1 cellular context compared by ENCODE assay signal in genomic region chr7:974820-975681, GRCh38.
A peak's percentile ranks its signal among the peaks of the same experiment; 100 is the strongest.
TF ChIP-seq lines count a peak whose summit lies in the region.

A gene with protein sequence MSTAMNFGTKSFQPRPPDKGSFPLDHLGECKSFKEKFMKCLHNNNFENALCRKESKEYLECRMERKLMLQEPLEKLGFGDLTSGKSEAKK (minus strand): TSS chr7:975549. CDS start chr7:975509, 40 bp downstream.

TF ChIP-seq in GM12878, 131 proteins besides CTCF, POLR2A, EP300 and RAD21 (continued from another document):
- TF ChIP-seq WRNIP1 (IDR thresholded peaks at IDR 0.05; ENCODE audit: borderline replicate concordance, low read depth, low read length): no peak
- peak; percentile 69 for TF ChIP-seq SIX5 (IDR thresholded peaks at IDR 0.05; ENCODE audit: low read depth, low read length, severe bottlenecking)
- TF ChIP-seq CBFB (IDR thresholded peaks at IDR 0.05; ENCODE audit: low read depth): no peak; the same call in 1 of the 2 replicates
- TF ChIP-seq, protein P1, sequence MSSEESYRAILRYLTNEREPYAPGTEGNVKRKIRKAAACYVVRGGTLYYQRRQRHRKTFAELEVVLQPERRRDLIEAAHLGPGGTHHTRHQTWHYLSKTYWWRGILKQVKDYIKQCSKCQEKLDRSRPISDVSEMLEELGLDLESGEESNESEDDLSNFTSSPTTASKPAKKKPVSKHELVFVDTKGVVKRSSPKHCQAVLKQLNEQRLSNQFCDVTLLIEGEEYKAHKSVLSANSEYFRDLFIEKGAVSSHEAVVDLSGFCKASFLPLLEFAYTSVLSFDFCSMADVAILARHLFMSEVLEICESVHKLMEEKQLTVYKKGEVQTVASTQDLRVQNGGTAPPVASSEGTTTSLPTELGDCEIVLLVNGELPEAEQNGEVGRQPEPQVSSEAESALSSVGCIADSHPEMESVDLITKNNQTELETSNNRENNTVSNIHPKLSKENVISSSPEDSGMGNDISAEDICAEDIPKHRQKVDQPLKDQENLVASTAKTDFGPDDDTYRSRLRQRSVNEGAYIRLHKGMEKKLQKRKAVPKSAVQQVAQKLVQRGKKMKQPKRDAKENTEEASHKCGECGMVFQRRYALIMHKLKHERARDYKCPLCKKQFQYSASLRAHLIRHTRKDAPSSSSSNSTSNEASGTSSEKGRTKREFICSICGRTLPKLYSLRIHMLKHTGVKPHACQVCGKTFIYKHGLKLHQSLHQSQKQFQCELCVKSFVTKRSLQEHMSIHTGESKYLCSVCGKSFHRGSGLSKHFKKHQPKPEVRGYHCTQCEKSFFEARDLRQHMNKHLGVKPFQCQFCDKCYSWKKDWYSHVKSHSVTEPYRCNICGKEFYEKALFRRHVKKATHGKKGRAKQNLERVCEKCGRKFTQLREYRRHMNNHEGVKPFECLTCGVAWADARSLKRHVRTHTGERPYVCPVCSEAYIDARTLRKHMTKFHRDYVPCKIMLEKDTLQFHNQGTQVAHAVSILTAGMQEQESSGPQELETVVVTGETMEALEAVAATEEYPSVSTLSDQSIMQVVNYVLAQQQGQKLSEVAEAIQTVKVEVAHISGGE (CRISPR knock-in tag; IDR thresholded peaks at IDR 0.05): no peak
